ENCODE assay signal across 11 cellular contexts in the genomic region with DNA sequence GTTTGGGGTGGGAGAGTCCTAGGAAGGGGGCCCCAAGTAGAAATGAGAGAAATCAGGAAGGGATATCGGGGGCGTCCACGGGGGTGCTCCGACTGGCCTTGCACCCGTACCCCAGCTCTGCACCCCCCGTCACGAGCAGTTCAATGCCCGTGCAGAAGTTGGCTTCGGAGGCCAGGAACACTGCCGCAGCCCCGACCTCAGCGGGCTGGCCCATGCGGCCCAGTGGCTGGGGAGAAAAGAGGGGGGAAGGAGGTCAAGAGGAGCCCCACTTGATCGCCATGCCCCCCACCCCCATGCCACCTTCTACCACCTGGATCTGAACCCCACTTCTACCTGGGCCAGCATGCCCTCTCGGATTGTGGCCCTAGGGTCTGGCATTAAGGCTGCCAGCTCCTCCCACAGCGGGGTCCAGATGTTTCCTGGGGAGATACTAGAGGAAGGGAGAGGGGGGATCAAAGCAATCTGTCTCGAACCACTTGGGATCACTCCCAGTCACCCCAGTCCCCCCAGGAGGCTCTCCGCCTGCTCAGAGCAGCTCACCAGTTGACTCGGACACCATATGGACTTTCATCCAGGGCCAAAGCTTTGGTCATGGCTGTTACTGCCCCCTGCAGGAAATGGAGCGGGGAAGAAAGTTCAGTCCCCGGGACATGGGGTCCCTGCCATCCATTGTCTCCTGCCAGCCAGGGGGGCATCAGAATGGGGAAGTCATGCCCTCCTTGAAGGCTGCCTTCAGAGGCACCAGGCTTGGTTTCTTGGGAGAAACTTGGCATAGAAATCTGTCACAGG. TPM values are rescaled to one million over a fixed set of nuclear protein-coding genes. Genes with fewer than 3 reads are reported as not detected.
A peak's percentile ranks its signal among the peaks of the same experiment; 100 is the strongest.
DNase-seq lines count a peak whose midpoint lies in the region; ATAC-seq and TF ChIP-seq lines count a peak whose summit lies in the region.
"Had no signal": no experiment of that assay in that cellular context is flagged by ENCODE, and none has a peak within 500 bp of the region (broad histone marks: within the 10 kb centered on the region; RNA-seq: fewer than 3 reads in every experiment).

No MANE protein-coding gene starts in this region.

- no peaks in the 10 kb centered on the region for H3K27me3 ChIP-seq in HCT116 (ENCODE audit: insufficient read depth, low read length)
- no peaks in the 10 kb centered on the region for H3K27me3 ChIP-seq in naive thymus-derived CD4-positive, alpha-beta T cell (ENCODE audit: control insufficient read depth in 2 of 2, insufficient read depth in 2 of 2, low read length in 2 of 2)

- TF ChIP-seq POLR2A in HCT116 (IDR thresholded peaks at IDR 0.05; ENCODE audit: borderline replicate concordance, extremely low read depth, insufficient read depth, insufficient read length), result no peak

- no peaks in the 10 kb centered on the region for H3K9me2 ChIP-seq in HCT116 (ENCODE audit: insufficient read depth)

- RAD21 ChIA-PET in HCT116 (lab: Charles Lee; ENCODE audit: low non-redundant PET in 1 of 2, low total read pairs in 2 of 2, uncharacterized antibody in 2 of 2, unreplicated experiment in 2 of 2), result no interaction called here

- H3K27me3 Mint-ChIP-seq in chondrocyte (ENCODE audit: low read depth), result no peaks in the 10 kb centered on the region
- H3K27me3 Mint-ChIP-seq in naive thymus-derived CD4-positive, alpha-beta T cell, result no peaks in the 10 kb centered on the region

- H3K27ac Mint-ChIP-seq in chondrocyte (ENCODE audit: unreplicated experiment), result no peak overlapping the region
- H3K27ac Mint-ChIP-seq in naive thymus-derived CD4-positive, alpha-beta T cell, result peak overlapping the region in 4 of 9 donors; percentile 54 to 78 (median 56)

- H4K20me1 ChIP-seq in HCT116 (ENCODE audit: insufficient read depth), result no peaks in the 10 kb centered on the region

- DNase-seq in AG20443 (ENCODE audit: low spot score) (peak; percentile 19), HCT116 (ENCODE audit: low read depth, low spot score) (no peak), chondrocyte (ENCODE audit: low spot score) (no peak), NCI-H187 (lab: John Stamatoyannopoulos, UW) (no peak), HPDE6-E6E7 (ENCODE audit: extremely low spot score) (no peak), NCI-H187 treated with DMSO at 0.1 percent for 48 hours (lab: John Stamatoyannopoulos, UW) (no peak)
- no peak for DNase-seq in naive thymus-derived CD4-positive, alpha-beta T cell
- DNase-seq: effector CD8-positive, alpha-beta T cell had no signal

- no peaks in the 10 kb centered on the region for H3K36me3 Mint-ChIP-seq in chondrocyte (ENCODE audit: low read depth)
- H3K36me3 Mint-ChIP-seq in naive thymus-derived CD4-positive, alpha-beta T cell, result no peaks in the 10 kb centered on the region

- ATAC-seq in HCT116, result no peak
- no peak for ATAC-seq in naive thymus-derived CD4-positive, alpha-beta T cell
- no peak for ATAC-seq in HG02678 (IDR thresholded peaks at IDR 0.05; ENCODE audit: unreplicated experiment)

- intact Hi-C loops in HCT116 (cut with micrococcal nuclease), result no loop called here
- intact Hi-C loops in naive thymus-derived CD4-positive, alpha-beta T cell (cut with micrococcal nuclease), result no loop called here

- no peak overlapping the region for H3K9ac ChIP-seq in HCT116 (ENCODE audit: low read length)

- no peak overlapping the region for H3K4me2 ChIP-seq in HCT116 (ENCODE audit: low read length)

- no peak overlapping the region for H3K4me3 Mint-ChIP-seq in chondrocyte (ENCODE audit: unreplicated experiment)
- peak overlapping the region in 8 of 10 donors; percentile 29 to 89 (median 79) for H3K4me3 Mint-ChIP-seq in naive thymus-derived CD4-positive, alpha-beta T cell

- no peak overlapping the region for H3K4me3 ChIP-seq in HCT116 (replicated peaks in 1 of 2; ENCODE audit: low read depth in 1 of 2, low read length in 2 of 2)
- H3K4me3 ChIP-seq in naive thymus-derived CD4-positive, alpha-beta T cell (ENCODE audit: low read length), result no peak overlapping the region

- H3K27ac ChIP-seq in HCT116 (ENCODE audit: low read depth, low read length), result peak overlapping the region; percentile 36; the same call in 1 of the 2 replicates
- H3K27ac ChIP-seq in naive thymus-derived CD4-positive, alpha-beta T cell (ENCODE audit: low read depth, low read length), result no peak overlapping the region

- TF ChIP-seq CTCF in HCT116 (IDR thresholded peaks at IDR 0.05 in 2 of 3, conservative IDR thresholded peaks at IDR 0.05 in 1 of 3; ENCODE audit: borderline replicate concordance in 1 of 3, insufficient read depth in 1 of 3, low read depth in 2 of 3, low read length in 2 of 3) (peak in 2 of 3 experiments; percentile 38 to 45; a peak in 4 of 6 replicates), chondrocyte (IDR thresholded peaks at IDR 0.05) (peak; percentile 49)

- H3K9me3 ChIP-seq in HCT116 (ENCODE audit: control insufficient read depth in 1 of 2, insufficient read depth in 1 of 2, low read depth in 1 of 2, low read length in 2 of 2), result no peaks in the 10 kb centered on the region
- H3K9me3 ChIP-seq in naive thymus-derived CD4-positive, alpha-beta T cell (ENCODE audit: control insufficient read depth in 2 of 3, low read length in 3 of 3), result no peaks in the 10 kb centered on the region

- H3K36me3 ChIP-seq in HCT116 (ENCODE audit: control insufficient read depth in 1 of 2, insufficient read depth in 2 of 2, low read length in 2 of 2), result no peaks in the 10 kb centered on the region
- H3K36me3 ChIP-seq in naive thymus-derived CD4-positive, alpha-beta T cell (ENCODE audit: control insufficient read depth in 2 of 3, insufficient read depth in 3 of 3, low read length in 3 of 3), result peaks cover 0 to 3% (median 0%) of the 10 kb centered on the region in 3 experiments

- peaks cover 28 to 30% of the 10 kb centered on the region in 2 experiments for H3K4me1 ChIP-seq in HCT116 (ENCODE audit: control insufficient read depth in 1 of 2, insufficient read depth in 2 of 2, low read length in 2 of 2)
- peaks cover 10% of the 10 kb centered on the region in 2 donors for H3K4me1 ChIP-seq in naive thymus-derived CD4-positive, alpha-beta T cell (ENCODE audit: control insufficient read depth in 2 of 2, insufficient read depth in 2 of 2, low read length in 2 of 2)

- H3K79me2 ChIP-seq in HCT116 (ENCODE audit: insufficient read depth, low read length), result peaks cover 19% of the 10 kb centered on the region; the same call in 1 of the 2 replicates

- H2AFZ ChIP-seq in HCT116 (ENCODE audit: low read depth, low read length, poor library complexity, severe bottlenecking), result no peak overlapping the region

- CTCF ChIA-PET in HCT116 (lab: Charles Lee), result interaction anchor here (0.7 to 1.8 kb wide), 2 partner anchors 18 kb away, joined by 3 to 8 read pairs; no protein-coding TSS in a partner anchor
- CTCF ChIA-PET in naive thymus-derived CD4-positive, alpha-beta T cell (lab: Charles Lee), result interaction anchor here (0.7 to 1.6 kb wide), 3 partner anchors 18 to 701 kb away, joined by 3 read pairs; no protein-coding TSS in a partner anchor

- no TSS peak for BruUV-seq in HCT116 (replicated peaks; lab: Mats Ljungman, UMichigan)

- POLR2A ChIA-PET in HCT116 (lab: Charles Lee), result interaction anchor here (0.7 kb wide), 1 partner anchor 12 kb away, joined by 3 read pairs; no protein-coding TSS in a partner anchor
- POLR2A ChIA-PET in naive thymus-derived CD4-positive, alpha-beta T cell (lab: Charles Lee), result no interaction called here

- H3K4me1 Mint-ChIP-seq in chondrocyte (ENCODE audit: low read depth), result peaks cover 22% of the 10 kb centered on the region
- peaks cover 16 to 42% (median 37%) of the 10 kb centered on the region in 7 donors for H3K4me1 Mint-ChIP-seq in naive thymus-derived CD4-positive, alpha-beta T cell

- peak; percentile 21; the same call in 1 of the 2 replicates for TF ChIP-seq RAD21 in HCT116 (IDR thresholded peaks at IDR 0.05; ENCODE audit: low read depth)

- no peaks in the 10 kb centered on the region for H3K9me3 Mint-ChIP-seq in chondrocyte (ENCODE audit: low read depth)
- peaks cover 0 to 2% (median 0%) of the 10 kb centered on the region in 11 donors for H3K9me3 Mint-ChIP-seq in naive thymus-derived CD4-positive, alpha-beta T cell

TF ChIP-seq in HCT116, 20 proteins besides CTCF, POLR2A, EP300 and RAD21 (continues in another document):
- no peak for TF ChIP-seq ZFX (IDR thresholded peaks at IDR 0.05)
- TF ChIP-seq CEBPB (IDR thresholded peaks at IDR 0.05; ENCODE audit: low read depth), result no peak
- TF ChIP-seq, protein P1, sequence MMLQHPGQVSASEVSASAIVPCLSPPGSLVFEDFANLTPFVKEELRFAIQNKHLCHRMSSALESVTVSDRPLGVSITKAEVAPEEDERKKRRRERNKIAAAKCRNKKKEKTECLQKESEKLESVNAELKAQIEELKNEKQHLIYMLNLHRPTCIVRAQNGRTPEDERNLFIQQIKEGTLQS (IDR thresholded peaks at IDR 0.05), result no peak
- no peak for TF ChIP-seq EZH2 (IDR thresholded peaks at IDR 0.05)
- TF ChIP-seq CBX3 (IDR thresholded peaks at IDR 0.05; ENCODE audit: low read depth), result no peak
- no peak for TF ChIP-seq FOSL1 (IDR thresholded peaks at IDR 0.05; ENCODE audit: low read depth)
- TF ChIP-seq ZNF274 (IDR thresholded peaks at IDR 0.05; ENCODE audit: low read depth, low read length), result no peak

RNA-seq across cellular contexts. Expression of gene BCAT2, which starts 2.5 kb away (rescaled TPM):
- total RNA-seq in HCT116 (2021; ENCODE audit: unreplicated experiment), result 66.1 TPM
- 62.0 and 68.6 TPM in 2 replicates for polyA plus RNA-seq in HCT116 (2012)
- 30.9 to 42.2 TPM (median 41.4 TPM) in 3 replicates for total RNA-seq in chondrocyte
- total RNA-seq in naive thymus-derived CD4-positive, alpha-beta T cell, result 10 to 100 TPM; 16.7 to 53.1 (median 22.5) TPM
- 10 to 100 TPM; 25.5 to 30.9 TPM for polyA plus RNA-seq in naive thymus-derived CD4-positive, alpha-beta T cell

RNA-seq across cellular contexts. Expression of gene HSD17B14, which starts 23.0 kb away (rescaled TPM):
- 3.9 TPM for total RNA-seq in HCT116 (2021; ENCODE audit: unreplicated experiment)
- polyA plus RNA-seq in HCT116 (2012), result 2.6 and 3.8 TPM in 2 replicates
- 11.4 to 13.6 TPM (median 13.5 TPM) in 3 replicates for total RNA-seq in chondrocyte
- total RNA-seq in naive thymus-derived CD4-positive, alpha-beta T cell, result 1 to 10 TPM in 2 of 5 experiments, under 1 TPM in 2, not detected in 1; 0.38 to 2.9 (median 1.2) TPM
- 1 to 10 TPM in 1 of 2 donors, under 1 TPM in 1; 0.66 to 1.7 TPM for polyA plus RNA-seq in naive thymus-derived CD4-positive, alpha-beta T cell
- total RNA-seq: HT1080 had no signal

RNA-seq across cellular contexts. Expression of gene PLEKHA4, which starts 55.1 kb away (rescaled TPM):
- total RNA-seq in HCT116 (2021; ENCODE audit: unreplicated experiment) (20.4 TPM), chondrocyte (16.8 to 34.3 TPM (median 19.6 TPM) in 3 replicates)
- 14.2 and 14.7 TPM in 2 replicates for polyA plus RNA-seq in HCT116 (2012)
- 1 to 10 TPM; 2.1 to 7.4 (median 4.0) TPM for total RNA-seq in naive thymus-derived CD4-positive, alpha-beta T cell
- 1 to 10 TPM; 2.6 to 5.6 TPM for polyA plus RNA-seq in naive thymus-derived CD4-positive, alpha-beta T cell

RNA-seq across cellular contexts. Expression of gene FGF21, which starts 58.0 kb away (rescaled TPM):
- total RNA-seq in HCT116 (2021; ENCODE audit: unreplicated experiment) (0.81 TPM), chondrocyte (not detected in 3 replicates)
- 1.2 and 1.6 TPM in 2 replicates for polyA plus RNA-seq in HCT116 (2012)
- not detected for total RNA-seq in naive thymus-derived CD4-positive, alpha-beta T cell
- not detected for polyA plus RNA-seq in naive thymus-derived CD4-positive, alpha-beta T cell
- total RNA-seq: Daoy, HT1080 had no signal

RNA-seq across cellular contexts. Expression of gene PPP1R15A, which starts 58.9 kb away (rescaled TPM):
- total RNA-seq in HCT116 (2021; ENCODE audit: unreplicated experiment) (50.3 TPM), chondrocyte (42.1 to 106 TPM (median 104 TPM) in 3 replicates)
- polyA plus RNA-seq in HCT116 (2012), result 105 and 164 TPM in 2 replicates
- 1,000 to 10,000 TPM in 1 of 5 experiments, 100 to 1,000 TPM in 1, 10 to 100 TPM in 3; 31.5 to 1,030 (median 71.9) TPM for total RNA-seq in naive thymus-derived CD4-positive, alpha-beta T cell
- 10 to 100 TPM; 23.0 to 29.8 TPM for polyA plus RNA-seq in naive thymus-derived CD4-positive, alpha-beta T cell
